ENCODE assay signal across 14 cellular contexts in genomic region chr5:71569748-71570509, GRCh38. TPM values are rescaled to one million over a fixed set of nuclear protein-coding genes. Genes with fewer than 3 reads are reported as not detected.
DNase-seq lines count a peak whose midpoint lies in the region; ATAC-seq and TF ChIP-seq lines count a peak whose summit lies in the region.
"Had no signal": no experiment of that assay in that cellular context is flagged by ENCODE, and none has a peak within 500 bp of the region (broad histone marks: within the 10 kb centered on the region; RNA-seq: fewer than 3 reads in every experiment).

No MANE protein-coding gene starts in this region.

- no peaks in the 10 kb centered on the region for H3K4me1 ChIP-seq in HCT116 (ENCODE audit: control insufficient read depth in 1 of 2, insufficient read depth in 2 of 2, low read length in 2 of 2)
- H3K4me1 ChIP-seq: BE2C had no signal

- no peak for TF ChIP-seq POLR2A in HCT116 (IDR thresholded peaks at IDR 0.05; ENCODE audit: borderline replicate concordance, extremely low read depth, insufficient read depth, insufficient read length)

- DNase-seq in NCI-H2227 treated with DMSO at 0.1 percent for 48 hours (lab: John Stamatoyannopoulos, UW) (peak; percentile 27), NCI-H2227 (lab: John Stamatoyannopoulos, UW; ENCODE audit: unreplicated experiment) (no peak), HCT116 (ENCODE audit: low read depth, low spot score) (no peak), SK-N-MC (ENCODE audit: low read depth, low spot score) (peak; percentile 68), left cardiac atrium (no peak), Ammon's horn (ENCODE audit: low spot score) (no peak), NK-92 (lab: John Stamatoyannopoulos, UW; ENCODE audit: unreplicated experiment) (no peak)
- DNase-seq: BE2C; CD4-positive, alpha-beta memory T cell; DMS153; DMS79 treated with DMSO at 0.1 percent for 48 hours; EL; GM23248 had no signal

- no peaks in the 10 kb centered on the region for H3K27me3 ChIP-seq in HCT116 (ENCODE audit: insufficient read depth, low read length)
- H3K27me3 ChIP-seq: BE2C had no signal

- no peak for TF ChIP-seq RAD21 in HCT116 (IDR thresholded peaks at IDR 0.05; ENCODE audit: low read depth)

- no peak overlapping the region for H2AFZ ChIP-seq in HCT116 (ENCODE audit: low read depth, low read length, poor library complexity, severe bottlenecking)
- H2AFZ ChIP-seq: GM23248 had no signal

- no peak overlapping the region for H3K4me2 ChIP-seq in HCT116 (ENCODE audit: low read length)

- no peak overlapping the region for H3K27ac ChIP-seq in HCT116 (ENCODE audit: low read depth, low read length)
- peak overlapping the region; percentile 55 for H3K27ac ChIP-seq in SK-N-MC
- H3K27ac ChIP-seq: C4-2B, GM23248 had no signal

- H3K36me3 ChIP-seq in HCT116 (ENCODE audit: control insufficient read depth in 1 of 2, insufficient read depth in 2 of 2, low read length in 2 of 2) (peaks cover 6 to 9% of the 10 kb centered on the region in 2 experiments; a peak in 2 of 4 replicates), SK-N-MC (ENCODE audit: insufficient read depth, low read length) (peaks cover 36% of the 10 kb centered on the region)

- no peak overlapping the region for H3K9ac ChIP-seq in HCT116 (ENCODE audit: low read length)
- no peak overlapping the region for H3K9ac ChIP-seq in SK-N-MC (ENCODE audit: insufficient read length)
- H3K9ac ChIP-seq: GM23248 had no signal

- TF ChIP-seq CTCF in HCT116 (IDR thresholded peaks at IDR 0.05 in 2 of 3, conservative IDR thresholded peaks at IDR 0.05 in 1 of 3; ENCODE audit: borderline replicate concordance in 1 of 3, insufficient read depth in 1 of 3, low read depth in 2 of 3, low read length in 2 of 3), result no peak

- CTCF ChIA-PET in HCT116 (lab: Charles Lee), result no interaction called here

- BruUV-seq in HCT116 (replicated peaks; lab: Mats Ljungman, UMichigan), result TSS peak; percentile 27

- H3K4me3 ChIP-seq in HCT116 (replicated peaks in 1 of 2; ENCODE audit: low read depth in 1 of 2, low read length in 2 of 2), result no peak overlapping the region
- no peak overlapping the region for H3K4me3 ChIP-seq in SK-N-MC
- H3K4me3 ChIP-seq: GM23248 had no signal

- ATAC-seq in HCT116, result no peak
- no peak for ATAC-seq in left cardiac atrium

- POLR2A ChIA-PET in HCT116 (lab: Charles Lee), result no interaction called here

- no peaks in the 10 kb centered on the region for H3K9me2 ChIP-seq in HCT116 (ENCODE audit: insufficient read depth)

- intact Hi-C loops in HCT116 (cut with micrococcal nuclease) (loop anchor here (10.0 kb wide), 1 partner anchor 55 kb away; no protein-coding TSS in a partner anchor), left cardiac atrium (cut with DNase I) (loop anchor here in 1 of 2 donors (10.0 kb wide), 1 partner anchor 55 kb away; no protein-coding TSS in a partner anchor)

- H3K79me2 ChIP-seq in HCT116 (ENCODE audit: insufficient read depth, low read length), result no peaks in the 10 kb centered on the region

- RAD21 ChIA-PET in HCT116 (lab: Charles Lee; ENCODE audit: low non-redundant PET in 1 of 2, low total read pairs in 2 of 2, uncharacterized antibody in 2 of 2, unreplicated experiment in 2 of 2), result no interaction called here

- H3K9me3 ChIP-seq in HCT116 (ENCODE audit: control insufficient read depth in 1 of 2, insufficient read depth in 1 of 2, low read depth in 1 of 2, low read length in 2 of 2) (no peaks in the 10 kb centered on the region), SK-N-MC (ENCODE audit: low read depth, low read length) (no peaks in the 10 kb centered on the region)
- H3K9me3 ChIP-seq: BE2C had no signal

- no peaks in the 10 kb centered on the region for H4K20me1 ChIP-seq in HCT116 (ENCODE audit: insufficient read depth)

TF ChIP-seq in HCT116, 20 proteins besides CTCF, POLR2A, EP300 and RAD21:
- TF ChIP-seq YY1 (IDR thresholded peaks at IDR 0.05; ENCODE audit: extremely low read depth, insufficient replicate concordance, low read depth, low read length) (no peak), EGR1 (IDR thresholded peaks at IDR 0.05; ENCODE audit: low read depth) (no peak), ZFX (IDR thresholded peaks at IDR 0.05) (no peak), ZBTB33 (IDR thresholded peaks at IDR 0.05; ENCODE audit: extremely low read depth, insufficient replicate concordance, low read length) (no peak)
TF ChIP-seq in HCT116: peak in this region for 0.

RNA-seq across cellular contexts. Expression of gene MCCC2, which starts 17.2 kb away (rescaled TPM):
- 47.2 TPM for total RNA-seq in HCT116 (2021; ENCODE audit: unreplicated experiment)
- polyA plus RNA-seq in HCT116 (2012), result 14.4 and 23.3 TPM in 2 replicates
- total RNA-seq in left cardiac atrium, result 10 to 100 TPM; 52.5 to 54.8 TPM

Comparison
In these comparisons a context has a peak if more than half of its experiments do, and no peak if none do; other contexts are left out.
1. DNase-seq: peak in NCI-H2227 treated with DMSO at 0.1 percent for 48 hours (single experiment) and SK-N-MC (single experiment); none in NCI-H2227 (single experiment), HCT116 (single experiment), left cardiac atrium (single experiment), Ammon's horn (single experiment) and NK-92 (single experiment).